Comparison of ENCODE assay signal across 3 cellular contexts in genomic region chr9:34675874-34676273, GRCh38.
TF ChIP-seq lines count a peak whose summit lies in the region.

No MANE protein-coding gene starts in this region.

TF ChIP-seq in HEK293, 187 proteins besides CTCF, POLR2A, EP300 and RAD21:
- TF ChIP-seq MZF1 (tag by site-specific recombination; IDR thresholded peaks at IDR 0.05; ENCODE audit: borderline replicate concordance) (no peak), ZNF433 (tag by site-specific recombination; IDR thresholded peaks at IDR 0.05; ENCODE audit: low read depth) (no peak), ZNF610 (tag by site-specific recombination; IDR thresholded peaks at IDR 0.05; ENCODE audit: borderline replicate concordance) (no peak), ZFHX2 (tag by site-specific recombination; conservative IDR thresholded peaks at IDR 0.05) (0 out of 2 replicates have a peak, but pooled peaks have one; percentile 8), ZNF707 (tag by site-specific recombination; IDR thresholded peaks at IDR 0.05) (no peak), ZSCAN18 (tag by site-specific recombination; IDR thresholded peaks at IDR 0.05) (no peak), GLI4 (tag by site-specific recombination; IDR thresholded peaks at IDR 0.05) (no peak), ZNF624 (tag by site-specific recombination; IDR thresholded peaks at IDR 0.05) (no peak), ZNF266 (tag by site-specific recombination; IDR thresholded peaks at IDR 0.05; ENCODE audit: low read depth) (no peak), ZNF837 (tag by site-specific recombination; IDR thresholded peaks at IDR 0.05) (no peak), EGR2 (tag by site-specific recombination; IDR thresholded peaks at IDR 0.05; ENCODE audit: low read depth) (peak; percentile 42; the same call in 1 of the 2 replicates), MEIS1 (CRISPR knock-in tag; IDR thresholded peaks at IDR 0.05; ENCODE audit: borderline replicate concordance) (no peak), ZBTB17 (tag by site-specific recombination; IDR thresholded peaks at IDR 0.05) (no peak), ZBTB7A (tag by site-specific recombination; IDR thresholded peaks at IDR 0.05; ENCODE audit: low read depth) (no peak)

TF ChIP-seq in K562, 482 proteins besides CTCF, POLR2A, EP300 and RAD21:
- 0 out of 2 replicates have a peak, but pooled peaks have one; percentile 6 for TF ChIP-seq EGR1 (conservative IDR thresholded peaks at IDR 0.05)
- TF ChIP-seq ZNF274 (IDR thresholded peaks at IDR 0.05; ENCODE audit: borderline replicate concordance, low read depth, low read length), result no peak

TF ChIP-seq in GM12891, 5 proteins besides CTCF, POLR2A, EP300 and RAD21:
- TF ChIP-seq POU2F2 (IDR thresholded peaks at IDR 0.05; ENCODE audit: low read depth, low read length), result no peak
- TF ChIP-seq PAX5 (IDR thresholded peaks at IDR 0.05; ENCODE audit: insufficient read depth, low read length, severe bottlenecking), result no peak
- TF ChIP-seq SPI1 (IDR thresholded peaks at IDR 0.05; ENCODE audit: low read depth, low read length), result no peak
TF ChIP-seq in GM12891: peak in this region for 0.
